In the genomic region with DNA sequence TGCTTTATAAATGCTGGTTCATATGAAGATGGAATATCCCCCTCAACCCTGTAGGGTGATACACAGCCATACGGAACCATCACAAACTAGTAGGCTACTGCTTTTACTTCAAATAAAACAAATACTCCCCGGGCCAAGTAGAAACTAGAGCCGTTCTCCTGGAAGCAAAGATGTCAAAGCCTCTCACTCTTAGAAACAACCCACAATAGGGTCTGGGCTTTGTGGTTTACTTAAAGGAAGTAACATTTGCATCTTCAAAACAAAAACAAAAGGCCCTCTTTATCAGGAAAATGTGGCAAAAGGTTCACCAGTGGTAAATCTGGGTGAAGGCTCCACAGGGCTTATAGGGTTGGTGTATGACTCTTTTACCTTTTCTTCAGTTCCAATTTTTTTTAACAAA, we compare ENCODE assay signal across 14 cellular contexts.
"Had no signal": no experiment of that assay in that cellular context is flagged by ENCODE, and none has a peak within 500 bp of the region (broad histone marks: within the 10 kb centered on the region; RNA-seq: fewer than 3 reads in every experiment).

No MANE protein-coding gene starts in this region.

- H3K9me3 ChIP-seq: mucosa of descending colon, stomach, thoracic aorta had no signal

- FAIRE-seq: colon, endothelial cell of umbilical vein, islet of Langerhans had no signal

- ATAC-seq: foreskin keratinocyte, mucosa of descending colon had no signal

- DNase-seq: activated CD4-positive, alpha-beta T cell treated with anti-CD3 and anti-CD28 coated beads, Interleukin-2, amount 50 U/mL, for 4 hours; activated naive CD4-positive, alpha-beta T cell; aorta; head of caudate nucleus; mucosa of descending colon; natural killer cell; stimulated activated CD4-positive, alpha-beta T cell treated with anti-CD3 and anti-CD28 coated beads, Interleukin-4, amount 100 ng/mL, for 1 hour; stomach had no signal

- H3K27ac ChIP-seq: cardiac muscle cell, foreskin keratinocyte, thoracic aorta had no signal

- H3K4me3 Mint-ChIP-seq: natural killer cell had no signal

- H3K4me3 ChIP-seq: cardiac muscle cell, mucosa of descending colon, stomach, thoracic aorta had no signal

- H3K36me3 ChIP-seq: cardiac muscle cell, stomach, thoracic aorta had no signal

- H3K9me3 Mint-ChIP-seq: natural killer cell had no signal

- H3K27me3 ChIP-seq: cardiac muscle cell, foreskin keratinocyte, stomach had no signal

- H3K36me3 Mint-ChIP-seq: natural killer cell had no signal

- H3K4me1 ChIP-seq: foreskin keratinocyte had no signal
